ENCODE assay signal across 24 cellular contexts in the genomic region with DNA sequence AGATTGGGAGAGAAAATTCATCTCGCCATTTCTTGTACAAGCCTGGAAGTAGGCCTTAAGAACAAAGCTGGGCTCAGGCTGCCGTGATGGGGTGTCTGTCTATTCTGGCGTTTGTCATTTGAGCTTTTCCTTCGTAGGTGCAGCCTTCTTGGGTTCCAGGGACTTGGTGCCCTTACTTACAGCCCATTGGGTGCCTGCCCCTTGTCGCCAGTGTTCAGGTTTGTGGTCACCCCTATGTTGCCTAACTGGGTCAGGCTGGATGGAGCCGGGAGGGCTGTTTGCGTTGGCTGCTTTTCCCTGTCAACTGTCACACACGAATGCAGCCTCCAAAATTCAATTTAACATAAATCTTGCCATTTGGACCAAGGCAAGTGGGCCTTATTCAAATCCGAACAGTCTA. TPM values are rescaled to one million over a fixed set of nuclear protein-coding genes. Genes with fewer than 3 reads are reported as not detected.
"Had no signal": no experiment of that assay in that cellular context is flagged by ENCODE, and none has a peak within 500 bp of the region (broad histone marks: within the 10 kb centered on the region; RNA-seq: fewer than 3 reads in every experiment).

No MANE protein-coding gene starts in this region.

- H3K9me3 ChIP-seq: SJSA1 had no signal

- H3K36me3 ChIP-seq: SJSA1 had no signal

- H3K27ac Mint-ChIP-seq: IgD-negative memory B cell had no signal

- H3K27ac ChIP-seq: KMS-11, SJSA1, SK-N-MC had no signal

- H3K4me2 ChIP-seq: KMS-11 had no signal

- H3K9me3 Mint-ChIP-seq: IgD-negative memory B cell had no signal

- H3K27me3 ChIP-seq: SJSA1 had no signal

- H3K4me3 Mint-ChIP-seq: IgD-negative memory B cell had no signal

- H3K4me3 ChIP-seq: K562, SJSA1, SK-N-MC had no signal

- DNase-seq: MV-4-11, NCI-H1048, NCI-H1105, NCI-H1417 treated with DMSO at 0.1 percent for 48 hours, NCI-H1694 treated with DMSO at 0.1 percent for 48 hours, NCI-H1930, NCI-H2081, NCI-H2107, NCI-H2227 treated with DMSO at 0.1 percent for 48 hours, NCI-H510A, NCI-H524 treated with DMSO at 0.1 percent for 48 hours, NCI-H69, NCI-H774, Right ventricle myocardium superior, RPMI8226, SIG-M5 had no signal

- ATAC-seq: HepG2, K562 had no signal

- H3K9ac ChIP-seq: KMS-11 had no signal

RNA-seq across cellular contexts. Expression of a gene that starts 43.1 kb away (rescaled TPM):
- total RNA-seq: HT1080, LHCN-M2 had no signal
- polyA plus RNA-seq: K562 had no signal
